Comparison of ENCODE assay signal across 20 cellular contexts in genomic region chr6:16539086-16539931, GRCh38.
DNase-seq lines count a peak whose midpoint lies in the region; ATAC-seq, FAIRE-seq and TF ChIP-seq lines count a peak whose summit lies in the region.
"Had no signal": no experiment of that assay in that cellular context is flagged by ENCODE, and none has a peak within 500 bp of the region (broad histone marks: within the 10 kb centered on the region; RNA-seq: fewer than 3 reads in every experiment).

No MANE protein-coding gene starts in this region.

- TF ChIP-seq CTCF in RWPE1 (conservative IDR thresholded peaks at IDR 0.05; ENCODE audit: low read depth) = no peak
- no peak for TF ChIP-seq CTCF in astrocyte (IDR thresholded peaks at IDR 0.05; ENCODE audit: insufficient read depth, low read depth, low read length)

- no peaks in the 10 kb centered on the region for H3K79me2 ChIP-seq in astrocyte (ENCODE audit: insufficient read depth, low read length)

- H3K4me1 ChIP-seq in astrocyte (ENCODE audit: insufficient read depth, low read length) = peaks cover 6% of the 10 kb centered on the region
- H3K4me1 ChIP-seq: body of pancreas, pancreas had no signal

- peak overlapping the region; percentile 11 for H3K27ac Mint-ChIP-seq in activated T-cell treated with anti-CD3 and anti-CD28 coated beads, Interleukin-2, amount 50 U/mL, for 72 hours
- H3K27ac Mint-ChIP-seq in astrocyte (ENCODE audit: unreplicated experiment) = peak overlapping the region; percentile 55
- peak overlapping the region; percentile 25 for H3K27ac Mint-ChIP-seq in stimulated activated naive B cell treated with anti-CD40 and anti-IgM and Interleukin-4, amounts not matched to agents 10 μg/mL and 1 μg/mL and 100 μg/mL, for 72 hours
- H3K27ac Mint-ChIP-seq: CD14-positive monocyte had no signal

- no peak overlapping the region for H3K4me2 ChIP-seq in astrocyte (ENCODE audit: low read length)

- H3K27ac ChIP-seq in RWPE1 = no peak overlapping the region
- H3K27ac ChIP-seq in astrocyte (ENCODE audit: low read depth, low read length) = no peak overlapping the region
- H3K27ac ChIP-seq: body of pancreas, pancreas, right atrium auricular region, thoracic aorta, vagina had no signal

- H3K4me3 Mint-ChIP-seq in activated T-cell treated with anti-CD3 and anti-CD28 coated beads, Interleukin-2, amount 50 U/mL, for 72 hours = peak overlapping the region in 1 of 2 donors; percentile 13
- H3K4me3 Mint-ChIP-seq in astrocyte (ENCODE audit: unreplicated experiment) = no peak overlapping the region
- no peak overlapping the region for H3K4me3 Mint-ChIP-seq in stimulated activated naive B cell treated with anti-CD40 and anti-IgM and Interleukin-4, amounts not matched to agents 10 μg/mL and 1 μg/mL and 100 μg/mL, for 72 hours
- H3K4me3 Mint-ChIP-seq: CD14-positive monocyte had no signal

- peaks cover 11% of the 10 kb centered on the region for H4K20me1 ChIP-seq in astrocyte (ENCODE audit: insufficient read depth, low read length)

- no peak for DNase-seq in activated T-cell treated with anti-CD3 and anti-CD28 coated beads, Interleukin-2, amount 50 U/mL, for 72 hours
- no peak for DNase-seq in activated T-cell treated with anti-CD3 and anti-CD28 coated beads, Interleukin-2, amount 50 U/mL, for 1 hour
- DNase-seq in RWPE1 (ENCODE audit: low spot score) (peak; percentile 8), astrocyte (ENCODE audit: low read depth) (no peak)
- DNase-seq in stimulated activated naive B cell treated with anti-CD40 and anti-IgM and Interleukin-4, amounts not matched to agents 10 μg/mL and 1 μg/mL and 100 μg/mL, for 72 hours = no peak
- DNase-seq: body of pancreas; DMS 273 treated with DMSO at 0.1 percent for 48 hours; foreskin melanocyte; naive thymus-derived CD8-positive, alpha-beta T cell; NCI-H1092; NCI-H2029; NCI-H774; pancreas had no signal

- H3K27me3 ChIP-seq in astrocyte (ENCODE audit: insufficient read depth, low read length) = no peaks in the 10 kb centered on the region
- H3K27me3 ChIP-seq: body of pancreas, pancreas, right atrium auricular region, vagina had no signal

- POLR2A ChIA-PET in RWPE1 (lab: Yijun Ruan, JAX; ENCODE audit: low non-redundant PET) = no interaction called here

- no peak for FAIRE-seq in astrocyte (lab: Jason Lieb, UNC)
- FAIRE-seq: pancreas had no signal

- H3K9me3 ChIP-seq in astrocyte (ENCODE audit: insufficient read depth, low read depth, low read length) = no peaks in the 10 kb centered on the region
- H3K9me3 ChIP-seq: body of pancreas, pancreas, right atrium auricular region, thoracic aorta, vagina had no signal

- peaks cover 1 to 2% of the 10 kb centered on the region in 2 donors for H3K36me3 Mint-ChIP-seq in activated T-cell treated with anti-CD3 and anti-CD28 coated beads, Interleukin-2, amount 50 U/mL, for 72 hours (ENCODE audit: insufficient read depth in 2 of 2)
- peaks cover 17% of the 10 kb centered on the region for H3K36me3 Mint-ChIP-seq in astrocyte (ENCODE audit: low read depth, unreplicated experiment)
- H3K36me3 Mint-ChIP-seq in stimulated activated naive B cell treated with anti-CD40 and anti-IgM and Interleukin-4, amounts not matched to agents 10 μg/mL and 1 μg/mL and 100 μg/mL, for 72 hours = peaks cover 17 to 23% of the 10 kb centered on the region in 2 donors

- H2AFZ ChIP-seq in astrocyte (ENCODE audit: low read depth, low read length) = no peak overlapping the region

- no peak overlapping the region for H3K9ac ChIP-seq in astrocyte (ENCODE audit: low read length)

- CTCF ChIA-PET in RWPE1 (lab: Yijun Ruan, JAX) = interaction anchor here (0.6 kb wide), 1 partner anchor 338 kb away, joined by 4 read pairs; no protein-coding TSS in a partner anchor

- peak; percentile 48 to 61 for ATAC-seq in activated T-cell treated with anti-CD3 and anti-CD28 coated beads, Interleukin-2, amount 50 U/mL, for 72 hours (replicated peaks in 1 of 2)
- peak; percentile 11 to 18 for ATAC-seq in stimulated activated naive B cell treated with anti-CD40 and anti-IgM and Interleukin-4, amounts not matched to agents 10 μg/mL and 1 μg/mL and 100 μg/mL, for 72 hours (replicated peaks)
- no peak for ATAC-seq in HG03135 (IDR thresholded peaks at IDR 0.05; ENCODE audit: unreplicated experiment)
- no peak for ATAC-seq in GM21529 (IDR thresholded peaks at IDR 0.05; ENCODE audit: unreplicated experiment)
- ATAC-seq: body of pancreas; naive thymus-derived CD8-positive, alpha-beta T cell; pancreas; SK-N-SH treated with all-trans-retinoic acid at 6 μM for 48 hours had no signal

- H3K36me3 ChIP-seq in astrocyte (ENCODE audit: insufficient read depth, low read length) = no peaks in the 10 kb centered on the region
- H3K36me3 ChIP-seq: pancreas, right atrium auricular region, thoracic aorta, vagina had no signal

- no peaks in the 10 kb centered on the region for H3K27me3 Mint-ChIP-seq in activated T-cell treated with anti-CD3 and anti-CD28 coated beads, Interleukin-2, amount 50 U/mL, for 72 hours (ENCODE audit: low read depth)
- no peaks in the 10 kb centered on the region for H3K27me3 Mint-ChIP-seq in astrocyte (ENCODE audit: low read depth, unreplicated experiment)
- peaks cover 0 to 7% of the 10 kb centered on the region in 2 donors for H3K27me3 Mint-ChIP-seq in stimulated activated naive B cell treated with anti-CD40 and anti-IgM and Interleukin-4, amounts not matched to agents 10 μg/mL and 1 μg/mL and 100 μg/mL, for 72 hours
- H3K27me3 Mint-ChIP-seq: naive thymus-derived CD8-positive, alpha-beta T cell had no signal

- H3K4me3 ChIP-seq in astrocyte (ENCODE audit: insufficient read depth, low read depth, low read length) = no peak overlapping the region
- H3K4me3 ChIP-seq: body of pancreas, pancreas, right atrium auricular region, thoracic aorta, vagina had no signal

- peaks cover 47% of the 10 kb centered on the region for H3K4me1 Mint-ChIP-seq in activated T-cell treated with anti-CD3 and anti-CD28 coated beads, Interleukin-2, amount 50 U/mL, for 72 hours (ENCODE audit: low read depth)
- peaks cover 30% of the 10 kb centered on the region for H3K4me1 Mint-ChIP-seq in astrocyte (ENCODE audit: low read depth, unreplicated experiment)
- peaks cover 32 to 59% of the 10 kb centered on the region in 2 donors for H3K4me1 Mint-ChIP-seq in stimulated activated naive B cell treated with anti-CD40 and anti-IgM and Interleukin-4, amounts not matched to agents 10 μg/mL and 1 μg/mL and 100 μg/mL, for 72 hours
- H3K4me1 Mint-ChIP-seq: CD14-positive monocyte; naive thymus-derived CD8-positive, alpha-beta T cell had no signal

- no peaks in the 10 kb centered on the region for H3K9me3 Mint-ChIP-seq in activated T-cell treated with anti-CD3 and anti-CD28 coated beads, Interleukin-2, amount 50 U/mL, for 72 hours
- no peaks in the 10 kb centered on the region for H3K9me3 Mint-ChIP-seq in astrocyte (ENCODE audit: unreplicated experiment)
- H3K9me3 Mint-ChIP-seq in stimulated activated naive B cell treated with anti-CD40 and anti-IgM and Interleukin-4, amounts not matched to agents 10 μg/mL and 1 μg/mL and 100 μg/mL, for 72 hours = peaks cover 0 to 1% of the 10 kb centered on the region in 2 donors
- H3K9me3 Mint-ChIP-seq: naive thymus-derived CD8-positive, alpha-beta T cell had no signal

Comparison
In these comparisons a context has a peak if more than half of its experiments do, and no peak if none do; other contexts are left out.
1. ATAC-seq: peak in activated T-cell treated with anti-CD3 and anti-CD28 coated beads, Interleukin-2, amount 50 U/mL, for 72 hours (2 of 2) and stimulated activated naive B cell treated with anti-CD40 and anti-IgM and Interleukin-4, amounts not matched to agents 10 μg/mL and 1 μg/mL and 100 μg/mL, for 72 hours (2 of 2); none in HG03135 (single experiment) and GM21529 (single experiment).
2. Peak in every context shown above with its lines, with median percentiles within 50 percentile points of each other: H3K27ac Mint-ChIP-seq.